Comparison of ENCODE assay signal across 12 cellular contexts in genomic region chr1:169288011-169288414, GRCh38.
DNase-seq lines count a peak whose midpoint lies in the region; ATAC-seq, FAIRE-seq and TF ChIP-seq lines count a peak whose summit lies in the region.
"Had no signal": no experiment of that assay in that cellular context is flagged by ENCODE, and none has a peak within 500 bp of the region (broad histone marks: within the 10 kb centered on the region; RNA-seq: fewer than 3 reads in every experiment).

No MANE protein-coding gene starts in this region.

- no peak overlapping the region for H3K4me3 ChIP-seq in adipocyte (ENCODE audit: low read length)
- H3K4me3 ChIP-seq in left ventricle myocardium inferior = no peak overlapping the region
- H3K4me3 ChIP-seq: right atrium auricular region had no signal

- intact Hi-C loops in left ventricle myocardium inferior (cut with micrococcal nuclease) = no loop called here

- DNase-seq in AG08396 (ENCODE audit: low spot score) = peak; percentile 9
- peak; percentile 33 for DNase-seq in HTR-8/SVneo (ENCODE audit: insufficient read length, low spot score)
- DNase-seq in adipocyte (ENCODE audit: low read depth) = peak; percentile 12
- DNase-seq in iris pigment epithelial cell (ENCODE audit: low read depth) = peak; percentile 59
- DNase-seq in left ventricle myocardium inferior = no peak
- DNase-seq in NOMO-1 treated with DMSO at 0.1 percent for 48 hours (lab: John Stamatoyannopoulos, UW; ENCODE audit: unreplicated experiment) = no peak
- DNase-seq: NCI-H146 had no signal

- ATAC-seq in GM18511 (IDR thresholded peaks at IDR 0.05; ENCODE audit: unreplicated experiment) (no peak), HG02798 (IDR thresholded peaks at IDR 0.05; ENCODE audit: poor library complexity, unreplicated experiment) (no peak)
- ATAC-seq: activated naive CD4-positive, alpha-beta T cell treated with anti-CD3 and anti-CD28 coated beads, Interleukin-2, amount 50 U/mL, for 72 hours had no signal

- peaks cover 16% of the 10 kb centered on the region for H3K4me1 ChIP-seq in adipocyte (ENCODE audit: control insufficient read depth, insufficient read depth, low read length)
- no peaks in the 10 kb centered on the region for H3K4me1 ChIP-seq in left ventricle myocardium inferior
- H3K4me1 ChIP-seq: right atrium auricular region had no signal

- no peak for FAIRE-seq in HTR-8/SVneo (lab: Jason Lieb, UNC)

- H3K36me3 ChIP-seq in adipocyte (ENCODE audit: control insufficient read depth, insufficient read depth, low read length, severe bottlenecking) (no peaks in the 10 kb centered on the region), left ventricle myocardium inferior (no peaks in the 10 kb centered on the region)
- H3K36me3 ChIP-seq: right atrium auricular region had no signal

- H3K27me3 ChIP-seq in adipocyte (replicated peaks; ENCODE audit: control insufficient read depth, insufficient read depth, low read length) (no peaks in the 10 kb centered on the region), left ventricle myocardium inferior (ENCODE audit: low read depth) (no peaks in the 10 kb centered on the region)
- H3K27me3 ChIP-seq: right atrium auricular region had no signal

- no peaks in the 10 kb centered on the region for H3K9me3 ChIP-seq in adipocyte (ENCODE audit: control insufficient read depth, low read length)
- peaks cover 3% of the 10 kb centered on the region for H3K9me3 ChIP-seq in left ventricle myocardium inferior (replicated peaks)
- H3K9me3 ChIP-seq: right atrium auricular region had no signal

- no peak overlapping the region for H3K27ac ChIP-seq in left ventricle myocardium inferior (replicated peaks)
- H3K27ac ChIP-seq: HL-60, right atrium auricular region had no signal

- TF ChIP-seq CTCF in left ventricle myocardium inferior (IDR thresholded peaks at IDR 0.05; ENCODE audit: borderline replicate concordance) = no peak

- no peak overlapping the region for H3K9ac ChIP-seq in adipocyte (ENCODE audit: low read length)

Comparison
In these comparisons a context has a peak if more than half of its experiments do, and no peak if none do; other contexts are left out.
1. DNase-seq: peak in AG08396 (single experiment), HTR-8/SVneo (single experiment), adipocyte (single experiment) and iris pigment epithelial cell (single experiment); none in left ventricle myocardium inferior (single experiment) and NOMO-1 treated with DMSO at 0.1 percent for 48 hours (single experiment).